Comparison of ENCODE assay signal across 1 cellular context in the genomic region with DNA sequence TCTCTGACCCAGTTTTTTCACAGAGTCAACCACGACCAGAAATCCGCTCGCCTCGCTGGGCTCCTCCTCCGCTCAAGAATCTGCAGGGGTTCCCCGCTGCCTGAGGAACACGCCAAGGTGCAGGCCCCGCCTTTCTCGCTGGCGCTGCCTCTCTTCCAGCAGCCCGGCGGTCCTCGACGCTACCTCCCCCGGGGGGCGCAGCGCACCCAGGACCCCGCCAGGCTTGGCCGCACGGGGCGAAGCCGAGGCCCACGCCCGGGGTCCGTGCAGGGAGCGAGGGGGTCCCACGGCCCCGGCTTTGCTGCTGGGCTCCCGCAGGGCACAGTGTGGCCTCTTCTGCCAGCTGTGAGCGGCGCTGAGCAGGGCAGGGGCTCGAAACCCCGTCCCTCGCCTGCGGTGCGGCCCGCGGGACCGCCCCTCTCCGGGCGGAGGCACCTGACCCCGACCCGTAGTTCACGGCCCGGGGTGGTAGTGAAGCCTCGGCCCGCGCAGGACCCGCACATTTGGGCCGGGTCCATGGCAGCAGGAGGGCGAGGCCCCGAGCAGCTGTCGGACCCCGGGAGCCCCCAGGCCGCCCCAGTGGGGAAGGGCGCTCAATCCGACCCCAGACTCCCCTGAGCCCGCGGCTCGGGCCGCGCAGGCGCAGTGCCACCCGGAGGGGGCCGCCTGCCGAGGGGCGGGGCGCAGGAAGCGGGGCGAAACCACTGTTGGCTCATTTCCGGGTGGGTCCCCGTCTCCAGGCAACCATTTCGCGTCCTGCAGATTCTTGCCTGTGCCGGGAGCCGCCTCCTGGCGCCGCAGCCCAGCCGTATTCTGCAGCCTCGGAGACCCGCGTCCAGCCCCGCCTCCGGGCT.
TF ChIP-seq lines count a peak whose summit lies in the region.

No MANE protein-coding gene starts in this region.

TF ChIP-seq in K562, 482 proteins besides CTCF, POLR2A, EP300 and RAD21 (continued from another document and continues in another):
- TF ChIP-seq SPI1 (IDR thresholded peaks at IDR 0.05; ENCODE audit: borderline replicate concordance, low read depth, low read length), result no peak
- TF ChIP-seq, protein P1, sequence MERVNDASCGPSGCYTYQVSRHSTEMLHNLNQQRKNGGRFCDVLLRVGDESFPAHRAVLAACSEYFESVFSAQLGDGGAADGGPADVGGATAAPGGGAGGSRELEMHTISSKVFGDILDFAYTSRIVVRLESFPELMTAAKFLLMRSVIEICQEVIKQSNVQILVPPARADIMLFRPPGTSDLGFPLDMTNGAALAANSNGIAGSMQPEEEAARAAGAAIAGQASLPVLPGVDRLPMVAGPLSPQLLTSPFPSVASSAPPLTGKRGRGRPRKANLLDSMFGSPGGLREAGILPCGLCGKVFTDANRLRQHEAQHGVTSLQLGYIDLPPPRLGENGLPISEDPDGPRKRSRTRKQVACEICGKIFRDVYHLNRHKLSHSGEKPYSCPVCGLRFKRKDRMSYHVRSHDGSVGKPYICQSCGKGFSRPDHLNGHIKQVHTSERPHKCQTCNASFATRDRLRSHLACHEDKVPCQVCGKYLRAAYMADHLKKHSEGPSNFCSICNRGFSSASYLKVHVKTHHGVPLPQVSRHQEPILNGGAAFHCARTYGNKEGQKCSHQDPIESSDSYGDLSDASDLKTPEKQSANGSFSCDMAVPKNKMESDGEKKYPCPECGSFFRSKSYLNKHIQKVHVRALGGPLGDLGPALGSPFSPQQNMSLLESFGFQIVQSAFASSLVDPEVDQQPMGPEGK (CRISPR knock-in tag; IDR thresholded peaks at IDR 0.05; ENCODE audit: borderline replicate concordance), result no peak
- TF ChIP-seq NR3C1 (CRISPR knock-in tag; IDR thresholded peaks at IDR 0.05), result no peak
- no peak for TF ChIP-seq ZNF444 (CRISPR knock-in tag; IDR thresholded peaks at IDR 0.05)
- TF ChIP-seq ZNF224 (CRISPR knock-in tag; IDR thresholded peaks at IDR 0.05), result no peak
- no peak for TF ChIP-seq SRSF7 (optimal IDR thresholded peaks at IDR 0.05; ENCODE audit: low read depth, low read length)
- TF ChIP-seq SETDB1 (IDR thresholded peaks at IDR 0.05; ENCODE audit: low read length), result no peak
- TF ChIP-seq TEAD4 (IDR thresholded peaks at IDR 0.05; ENCODE audit: low read length), result no peak
- peak; percentile 62; the same call in 1 of the 2 replicates for TF ChIP-seq TEAD4 (CRISPR knock-in tag; IDR thresholded peaks at IDR 0.05; ENCODE audit: borderline replicate concordance)
- no peak for TF ChIP-seq CREBBP (IDR thresholded peaks at IDR 0.05; ENCODE audit: low read depth, low read length)
- no peak for TF ChIP-seq ZNF217 (CRISPR knock-in tag; IDR thresholded peaks at IDR 0.05)
- TF ChIP-seq ZNF175 (CRISPR knock-in tag; IDR thresholded peaks at IDR 0.05; ENCODE audit: low read depth), result no peak
- TF ChIP-seq SMAD3 (CRISPR knock-in tag; conservative IDR thresholded peaks at IDR 0.05), result no peak
- TF ChIP-seq, protein P2, sequence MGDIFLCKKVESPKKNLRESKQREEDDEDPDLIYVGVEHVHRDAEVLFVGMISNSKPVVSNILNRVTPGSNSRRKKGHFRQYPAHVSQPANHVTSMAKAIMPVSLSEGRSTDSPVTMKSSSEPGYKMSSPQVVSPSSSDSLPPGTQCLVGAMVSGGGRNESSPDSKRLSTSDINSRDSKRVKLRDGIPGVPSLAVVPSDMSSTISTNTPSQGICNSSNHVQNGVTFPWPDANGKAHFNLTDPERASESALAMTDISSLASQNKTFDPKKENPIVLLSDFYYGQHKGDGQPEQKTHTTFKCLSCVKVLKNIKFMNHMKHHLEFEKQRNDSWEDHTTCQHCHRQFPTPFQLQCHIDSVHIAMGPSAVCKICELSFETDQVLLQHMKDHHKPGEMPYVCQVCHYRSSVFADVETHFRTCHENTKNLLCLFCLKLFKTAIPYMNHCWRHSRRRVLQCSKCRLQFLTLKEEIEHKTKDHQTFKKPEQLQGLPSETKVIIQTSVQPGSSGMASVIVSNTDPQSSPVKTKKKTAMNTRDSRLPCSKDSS (IDR thresholded peaks at IDR 0.05; ENCODE audit: low read depth, partially characterized antibody), result no peak
- peak; percentile 93 for TF ChIP-seq L3MBTL2 (IDR thresholded peaks at IDR 0.05)
- TF ChIP-seq, protein P3, sequence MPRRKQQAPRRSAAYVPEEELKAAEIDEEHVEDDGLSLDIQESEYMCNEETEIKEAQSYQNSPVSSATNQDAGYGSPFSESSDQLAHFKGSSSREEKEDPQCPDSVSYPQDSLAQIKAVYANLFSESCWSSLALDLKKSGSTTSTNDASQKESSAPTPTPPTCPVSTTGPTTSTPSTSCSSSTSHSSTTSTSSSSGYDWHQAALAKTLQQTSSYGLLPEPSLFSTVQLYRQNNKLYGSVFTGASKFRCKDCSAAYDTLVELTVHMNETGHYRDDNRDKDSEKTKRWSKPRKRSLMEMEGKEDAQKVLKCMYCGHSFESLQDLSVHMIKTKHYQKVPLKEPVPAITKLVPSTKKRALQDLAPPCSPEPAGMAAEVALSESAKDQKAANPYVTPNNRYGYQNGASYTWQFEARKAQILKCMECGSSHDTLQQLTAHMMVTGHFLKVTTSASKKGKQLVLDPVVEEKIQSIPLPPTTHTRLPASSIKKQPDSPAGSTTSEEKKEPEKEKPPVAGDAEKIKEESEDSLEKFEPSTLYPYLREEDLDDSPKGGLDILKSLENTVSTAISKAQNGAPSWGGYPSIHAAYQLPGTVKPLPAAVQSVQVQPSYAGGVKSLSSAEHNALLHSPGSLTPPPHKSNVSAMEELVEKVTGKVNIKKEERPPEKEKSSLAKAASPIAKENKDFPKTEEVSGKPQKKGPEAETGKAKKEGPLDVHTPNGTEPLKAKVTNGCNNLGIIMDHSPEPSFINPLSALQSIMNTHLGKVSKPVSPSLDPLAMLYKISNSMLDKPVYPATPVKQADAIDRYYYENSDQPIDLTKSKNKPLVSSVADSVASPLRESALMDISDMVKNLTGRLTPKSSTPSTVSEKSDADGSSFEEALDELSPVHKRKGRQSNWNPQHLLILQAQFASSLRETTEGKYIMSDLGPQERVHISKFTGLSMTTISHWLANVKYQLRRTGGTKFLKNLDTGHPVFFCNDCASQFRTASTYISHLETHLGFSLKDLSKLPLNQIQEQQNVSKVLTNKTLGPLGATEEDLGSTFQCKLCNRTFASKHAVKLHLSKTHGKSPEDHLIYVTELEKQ (CRISPR knock-in tag; IDR thresholded peaks at IDR 0.05), result no peak
- no peak for TF ChIP-seq SMARCE1 (IDR thresholded peaks at IDR 0.05)
- TF ChIP-seq HMG20A (CRISPR knock-in tag; conservative IDR thresholded peaks at IDR 0.05), result no peak
- TF ChIP-seq ZNF41 (CRISPR knock-in tag; conservative IDR thresholded peaks at IDR 0.05), result no peak
- TF ChIP-seq, protein P4, sequence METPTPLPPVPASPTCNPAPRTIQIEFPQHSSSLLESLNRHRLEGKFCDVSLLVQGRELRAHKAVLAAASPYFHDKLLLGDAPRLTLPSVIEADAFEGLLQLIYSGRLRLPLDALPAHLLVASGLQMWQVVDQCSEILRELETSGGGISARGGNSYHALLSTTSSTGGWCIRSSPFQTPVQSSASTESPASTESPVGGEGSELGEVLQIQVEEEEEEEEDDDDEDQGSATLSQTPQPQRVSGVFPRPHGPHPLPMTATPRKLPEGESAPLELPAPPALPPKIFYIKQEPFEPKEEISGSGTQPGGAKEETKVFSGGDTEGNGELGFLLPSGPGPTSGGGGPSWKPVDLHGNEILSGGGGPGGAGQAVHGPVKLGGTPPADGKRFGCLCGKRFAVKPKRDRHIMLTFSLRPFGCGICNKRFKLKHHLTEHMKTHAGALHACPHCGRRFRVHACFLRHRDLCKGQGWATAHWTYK (CRISPR knock-in tag; IDR thresholded peaks at IDR 0.05), result peak; percentile 47; the same call in 1 of the 2 replicates
- TF ChIP-seq DIDO1 (tag; IDR thresholded peaks at IDR 0.05; ENCODE audit: low read depth), result no peak
- TF ChIP-seq KAT8 (IDR thresholded peaks at IDR 0.05; ENCODE audit: low read depth), result no peak
- no peak for TF ChIP-seq NUFIP1 (IDR thresholded peaks at IDR 0.05; ENCODE audit: partially characterized antibody)
- no peak for TF ChIP-seq EWSR1 (IDR thresholded peaks at IDR 0.05; ENCODE audit: borderline replicate concordance, low read depth, partially characterized antibody)
- peak; percentile 38 for TF ChIP-seq CCNT2 (IDR thresholded peaks at IDR 0.05; ENCODE audit: borderline replicate concordance, extremely low read depth, insufficient read length, low read depth, low read length)
- TF ChIP-seq, protein P5, sequence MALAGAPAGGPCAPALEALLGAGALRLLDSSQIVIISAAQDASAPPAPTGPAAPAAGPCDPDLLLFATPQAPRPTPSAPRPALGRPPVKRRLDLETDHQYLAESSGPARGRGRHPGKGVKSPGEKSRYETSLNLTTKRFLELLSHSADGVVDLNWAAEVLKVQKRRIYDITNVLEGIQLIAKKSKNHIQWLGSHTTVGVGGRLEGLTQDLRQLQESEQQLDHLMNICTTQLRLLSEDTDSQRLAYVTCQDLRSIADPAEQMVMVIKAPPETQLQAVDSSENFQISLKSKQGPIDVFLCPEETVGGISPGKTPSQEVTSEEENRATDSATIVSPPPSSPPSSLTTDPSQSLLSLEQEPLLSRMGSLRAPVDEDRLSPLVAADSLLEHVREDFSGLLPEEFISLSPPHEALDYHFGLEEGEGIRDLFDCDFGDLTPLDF (CRISPR knock-in tag; IDR thresholded peaks at IDR 0.05), result no peak
- TF ChIP-seq MYBL2 (IDR thresholded peaks at IDR 0.05; ENCODE audit: low read depth), result no peak
- TF ChIP-seq MYBL2 (CRISPR knock-in tag; IDR thresholded peaks at IDR 0.05; ENCODE audit: borderline replicate concordance), result no peak
- no peak for TF ChIP-seq NCOA2 (IDR thresholded peaks at IDR 0.05; ENCODE audit: partially characterized antibody in 2 of 2)
- TF ChIP-seq ZNF586 (CRISPR knock-in tag; conservative IDR thresholded peaks at IDR 0.05), result no peak
- TF ChIP-seq POLR2AphosphoS5 (IDR thresholded peaks at IDR 0.05; ENCODE audit: control insufficient read depth, insufficient read depth, low read depth, low read length), result peak; percentile 47; the same call in 1 of the 2 replicates
- TF ChIP-seq, protein P6, sequence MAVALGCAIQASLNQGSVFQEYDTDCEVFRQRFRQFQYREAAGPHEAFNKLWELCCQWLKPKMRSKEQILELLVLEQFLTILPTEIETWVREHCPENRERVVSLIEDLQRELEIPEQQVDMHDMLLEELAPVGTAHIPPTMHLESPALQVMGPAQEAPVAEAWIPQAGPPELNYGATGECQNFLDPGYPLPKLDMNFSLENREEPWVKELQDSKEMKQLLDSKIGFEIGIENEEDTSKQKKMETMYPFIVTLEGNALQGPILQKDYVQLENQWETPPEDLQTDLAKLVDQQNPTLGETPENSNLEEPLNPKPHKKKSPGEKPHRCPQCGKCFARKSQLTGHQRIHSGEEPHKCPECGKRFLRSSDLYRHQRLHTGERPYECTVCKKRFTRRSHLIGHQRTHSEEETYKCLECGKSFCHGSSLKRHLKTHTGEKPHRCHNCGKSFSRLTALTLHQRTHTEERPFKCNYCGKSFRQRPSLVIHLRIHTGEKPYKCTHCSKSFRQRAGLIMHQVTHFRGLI (CRISPR knock-in tag; IDR thresholded peaks at IDR 0.05), result no peak
- no peak for TF ChIP-seq NR2F6 (CRISPR knock-in tag; IDR thresholded peaks at IDR 0.05)
- TF ChIP-seq POLR3G (IDR thresholded peaks at IDR 0.05; ENCODE audit: extremely low read depth, insufficient read length, insufficient replicate concordance), result no peak
- TF ChIP-seq, protein P7, sequence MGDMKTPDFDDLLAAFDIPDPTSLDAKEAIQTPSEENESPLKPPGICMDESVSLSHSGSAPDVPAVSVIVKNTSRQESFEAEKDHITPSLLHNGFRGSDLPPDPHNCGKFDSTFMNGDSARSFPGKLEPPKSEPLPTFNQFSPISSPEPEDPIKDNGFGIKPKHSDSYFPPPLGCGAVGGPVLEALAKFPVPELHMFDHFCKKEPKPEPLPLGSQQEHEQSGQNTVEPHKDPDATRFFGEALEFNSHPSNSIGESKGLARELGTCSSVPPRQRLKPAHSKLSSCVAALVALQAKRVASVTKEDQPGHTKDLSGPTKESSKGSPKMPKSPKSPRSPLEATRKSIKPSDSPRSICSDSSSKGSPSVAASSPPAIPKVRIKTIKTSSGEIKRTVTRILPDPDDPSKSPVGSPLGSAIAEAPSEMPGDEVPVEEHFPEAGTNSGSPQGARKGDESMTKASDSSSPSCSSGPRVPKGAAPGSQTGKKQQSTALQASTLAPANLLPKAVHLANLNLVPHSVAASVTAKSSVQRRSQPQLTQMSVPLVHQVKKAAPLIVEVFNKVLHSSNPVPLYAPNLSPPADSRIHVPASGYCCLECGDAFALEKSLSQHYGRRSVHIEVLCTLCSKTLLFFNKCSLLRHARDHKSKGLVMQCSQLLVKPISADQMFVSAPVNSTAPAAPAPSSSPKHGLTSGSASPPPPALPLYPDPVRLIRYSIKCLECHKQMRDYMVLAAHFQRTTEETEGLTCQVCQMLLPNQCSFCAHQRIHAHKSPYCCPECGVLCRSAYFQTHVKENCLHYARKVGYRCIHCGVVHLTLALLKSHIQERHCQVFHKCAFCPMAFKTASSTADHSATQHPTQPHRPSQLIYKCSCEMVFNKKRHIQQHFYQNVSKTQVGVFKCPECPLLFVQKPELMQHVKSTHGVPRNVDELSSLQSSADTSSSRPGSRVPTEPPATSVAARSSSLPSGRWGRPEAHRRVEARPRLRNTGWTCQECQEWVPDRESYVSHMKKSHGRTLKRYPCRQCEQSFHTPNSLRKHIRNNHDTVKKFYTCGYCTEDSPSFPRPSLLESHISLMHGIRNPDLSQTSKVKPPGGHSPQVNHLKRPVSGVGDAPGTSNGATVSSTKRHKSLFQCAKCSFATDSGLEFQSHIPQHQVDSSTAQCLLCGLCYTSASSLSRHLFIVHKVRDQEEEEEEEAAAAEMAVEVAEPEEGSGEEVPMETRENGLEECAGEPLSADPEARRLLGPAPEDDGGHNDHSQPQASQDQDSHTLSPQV (IDR thresholded peaks at IDR 0.05), result no peak
- TF ChIP-seq EZH2 (IDR thresholded peaks at IDR 0.05; ENCODE audit: borderline replicate concordance, low read depth, low read length), result no peak
- peak; percentile 95 for TF ChIP-seq ZFX (CRISPR knock-in tag; IDR thresholded peaks at IDR 0.05)
- TF ChIP-seq, protein P8, sequence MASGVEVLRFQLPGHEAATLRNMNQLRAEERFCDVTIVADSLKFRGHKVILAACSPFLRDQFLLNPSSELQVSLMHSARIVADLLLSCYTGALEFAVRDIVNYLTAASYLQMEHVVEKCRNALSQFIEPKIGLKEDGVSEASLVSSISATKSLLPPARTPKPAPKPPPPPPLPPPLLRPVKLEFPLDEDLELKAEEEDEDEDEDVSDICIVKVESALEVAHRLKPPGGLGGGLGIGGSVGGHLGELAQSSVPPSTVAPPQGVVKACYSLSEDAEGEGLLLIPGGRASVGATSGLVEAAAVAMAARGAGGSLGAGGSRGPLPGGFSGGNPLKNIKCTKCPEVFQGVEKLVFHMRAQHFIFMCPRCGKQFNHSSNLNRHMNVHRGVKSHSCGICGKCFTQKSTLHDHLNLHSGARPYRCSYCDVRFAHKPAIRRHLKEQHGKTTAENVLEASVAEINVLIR (CRISPR knock-in tag; IDR thresholded peaks at IDR 0.05), result no peak
- no peak for TF ChIP-seq ASH1L (IDR thresholded peaks at IDR 0.05; ENCODE audit: borderline replicate concordance, low read depth, partially characterized antibody)
- no peak for TF ChIP-seq ZNF24 (IDR thresholded peaks at IDR 0.05)
- no peak for TF ChIP-seq ZC3H4 (CRISPR knock-in tag; IDR thresholded peaks at IDR 0.05; ENCODE audit: borderline replicate concordance)
- TF ChIP-seq RBM14 (IDR thresholded peaks at IDR 0.05; ENCODE audit: borderline replicate concordance, insufficient read depth, low read depth, low read length), result no peak
